1 cellular context compared by ENCODE assay signal in genomic region chr11:355581-356458, GRCh38.
TF ChIP-seq lines count a peak whose summit lies in the region.

No MANE protein-coding gene starts in this region.

TF ChIP-seq in SK-N-SH, 30 proteins besides CTCF, POLR2A, EP300 and RAD21:
- TF ChIP-seq, protein P1, sequence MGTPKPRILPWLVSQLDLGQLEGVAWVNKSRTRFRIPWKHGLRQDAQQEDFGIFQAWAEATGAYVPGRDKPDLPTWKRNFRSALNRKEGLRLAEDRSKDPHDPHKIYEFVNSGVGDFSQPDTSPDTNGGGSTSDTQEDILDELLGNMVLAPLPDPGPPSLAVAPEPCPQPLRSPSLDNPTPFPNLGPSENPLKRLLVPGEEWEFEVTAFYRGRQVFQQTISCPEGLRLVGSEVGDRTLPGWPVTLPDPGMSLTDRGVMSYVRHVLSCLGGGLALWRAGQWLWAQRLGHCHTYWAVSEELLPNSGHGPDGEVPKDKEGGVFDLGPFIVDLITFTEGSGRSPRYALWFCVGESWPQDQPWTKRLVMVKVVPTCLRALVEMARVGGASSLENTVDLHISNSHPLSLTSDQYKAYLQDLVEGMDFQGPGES (IDR thresholded peaks at IDR 0.05; ENCODE audit: low read depth, low read length): no peak
- 0 out of 2 replicates have a peak, but pooled peaks have one; percentile 2 for TF ChIP-seq SMC3 (IDR thresholded peaks at IDR 0.05; ENCODE audit: low read depth, low read length)
- peak; percentile 64; the same call in 1 of the 2 replicates for TF ChIP-seq MAX (IDR thresholded peaks at IDR 0.05; ENCODE audit: low read depth)
- peak; percentile 50; the same call in 1 of the 2 replicates for TF ChIP-seq TCF12 (IDR thresholded peaks at IDR 0.05)
- no peak for TF ChIP-seq TEAD4 (IDR thresholded peaks at IDR 0.05; ENCODE audit: borderline replicate concordance, insufficient read depth)
- peak; percentile 30; the same call in 1 of the 2 replicates for TF ChIP-seq TAF1 (IDR thresholded peaks at IDR 0.05; ENCODE audit: borderline replicate concordance, low read depth, low read length)
- no peak for TF ChIP-seq FOXJ3 (CRISPR knock-in tag; IDR thresholded peaks at IDR 0.05)
- no peak for TF ChIP-seq USF1 (IDR thresholded peaks at IDR 0.05; ENCODE audit: borderline replicate concordance, low read depth)
- TF ChIP-seq PBX3 (IDR thresholded peaks at IDR 0.05): no peak
- TF ChIP-seq RXRA (IDR thresholded peaks at IDR 0.05; ENCODE audit: borderline replicate concordance, low read depth): no peak; the same call in 1 of the 2 replicates
- TF ChIP-seq EZH2phosphoT487 (IDR thresholded peaks at IDR 0.05; ENCODE audit: borderline replicate concordance, low read depth): no peak
- no peak for TF ChIP-seq MEF2A (IDR thresholded peaks at IDR 0.05; ENCODE audit: borderline replicate concordance, low read depth)
- no peak for TF ChIP-seq YY1 (IDR thresholded peaks at IDR 0.05; ENCODE audit: low read depth)
- TF ChIP-seq RFX5 (IDR thresholded peaks at IDR 0.05; ENCODE audit: low read length): no peak
- TF ChIP-seq POLR2AphosphoS5 (IDR thresholded peaks at IDR 0.05; ENCODE audit: low read depth, low read length): no peak; the same call in 1 of the 2 replicates
- TF ChIP-seq NFIC (IDR thresholded peaks at IDR 0.05; ENCODE audit: borderline replicate concordance): peak; percentile 78
- TF ChIP-seq ELF1 (IDR thresholded peaks at IDR 0.05): no peak
- TF ChIP-seq MXI1 (IDR thresholded peaks at IDR 0.05; ENCODE audit: low read depth, low read length): no peak
- no peak for TF ChIP-seq GABPA (IDR thresholded peaks at IDR 0.05; ENCODE audit: low read depth)
- TF ChIP-seq, protein P2, sequence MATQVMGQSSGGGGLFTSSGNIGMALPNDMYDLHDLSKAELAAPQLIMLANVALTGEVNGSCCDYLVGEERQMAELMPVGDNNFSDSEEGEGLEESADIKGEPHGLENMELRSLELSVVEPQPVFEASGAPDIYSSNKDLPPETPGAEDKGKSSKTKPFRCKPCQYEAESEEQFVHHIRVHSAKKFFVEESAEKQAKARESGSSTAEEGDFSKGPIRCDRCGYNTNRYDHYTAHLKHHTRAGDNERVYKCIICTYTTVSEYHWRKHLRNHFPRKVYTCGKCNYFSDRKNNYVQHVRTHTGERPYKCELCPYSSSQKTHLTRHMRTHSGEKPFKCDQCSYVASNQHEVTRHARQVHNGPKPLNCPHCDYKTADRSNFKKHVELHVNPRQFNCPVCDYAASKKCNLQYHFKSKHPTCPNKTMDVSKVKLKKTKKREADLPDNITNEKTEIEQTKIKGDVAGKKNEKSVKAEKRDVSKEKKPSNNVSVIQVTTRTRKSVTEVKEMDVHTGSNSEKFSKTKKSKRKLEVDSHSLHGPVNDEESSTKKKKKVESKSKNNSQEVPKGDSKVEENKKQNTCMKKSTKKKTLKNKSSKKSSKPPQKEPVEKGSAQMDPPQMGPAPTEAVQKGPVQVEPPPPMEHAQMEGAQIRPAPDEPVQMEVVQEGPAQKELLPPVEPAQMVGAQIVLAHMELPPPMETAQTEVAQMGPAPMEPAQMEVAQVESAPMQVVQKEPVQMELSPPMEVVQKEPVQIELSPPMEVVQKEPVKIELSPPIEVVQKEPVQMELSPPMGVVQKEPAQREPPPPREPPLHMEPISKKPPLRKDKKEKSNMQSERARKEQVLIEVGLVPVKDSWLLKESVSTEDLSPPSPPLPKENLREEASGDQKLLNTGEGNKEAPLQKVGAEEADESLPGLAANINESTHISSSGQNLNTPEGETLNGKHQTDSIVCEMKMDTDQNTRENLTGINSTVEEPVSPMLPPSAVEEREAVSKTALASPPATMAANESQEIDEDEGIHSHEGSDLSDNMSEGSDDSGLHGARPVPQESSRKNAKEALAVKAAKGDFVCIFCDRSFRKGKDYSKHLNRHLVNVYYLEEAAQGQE (IDR thresholded peaks at IDR 0.05; ENCODE audit: low read depth, low read length): peak; percentile 81
